1 cellular context compared by ENCODE assay signal in genomic region chr16:9275816-9276354, GRCh38.
TF ChIP-seq lines count a peak whose summit lies in the region.

No MANE protein-coding gene starts in this region.

TF ChIP-seq in GM23338, 12 proteins besides CTCF, POLR2A, EP300 and RAD21:
- no peak for TF ChIP-seq STAT1 (IDR thresholded peaks at IDR 0.05; ENCODE audit: unreplicated experiment)
- TF ChIP-seq CREB1 (CRISPR knock-in tag; IDR thresholded peaks at IDR 0.05; ENCODE audit: low read depth): no peak
- no peak for TF ChIP-seq ZNF331 (CRISPR knock-in tag; IDR thresholded peaks at IDR 0.05; ENCODE audit: low read depth)
- no peak for TF ChIP-seq EZH2 (IDR thresholded peaks at IDR 0.05; ENCODE audit: low read depth, unreplicated experiment)
- no peak for TF ChIP-seq REST (IDR thresholded peaks at IDR 0.05; ENCODE audit: unreplicated experiment)
- no peak for TF ChIP-seq JUNB (IDR thresholded peaks at IDR 0.05; ENCODE audit: unreplicated experiment)
- no peak for TF ChIP-seq NANOG (IDR thresholded peaks at IDR 0.05; ENCODE audit: borderline replicate concordance)
- no peak for TF ChIP-seq ZNF462 (CRISPR knock-in tag; IDR thresholded peaks at IDR 0.05)
- TF ChIP-seq ETS1 (IDR thresholded peaks at IDR 0.05): no peak
- TF ChIP-seq ZNF114 (CRISPR knock-in tag; IDR thresholded peaks at IDR 0.05): no peak
- no peak for TF ChIP-seq POLR2AphosphoS5 (IDR thresholded peaks at IDR 0.05; ENCODE audit: low read depth)
- no peak for TF ChIP-seq EZH2phosphoT487 (IDR thresholded peaks at IDR 0.05; ENCODE audit: unreplicated experiment)
TF ChIP-seq in GM23338: peak in this region for 0.
